ENCODE assay signal across 13 cellular contexts in genomic region chr3:116579843-116580242, GRCh38.
DNase-seq lines count a peak whose midpoint lies in the region; ATAC-seq, FAIRE-seq and TF ChIP-seq lines count a peak whose summit lies in the region.
"Had no signal": no experiment of that assay in that cellular context is flagged by ENCODE, and none has a peak within 500 bp of the region (broad histone marks: within the 10 kb centered on the region; RNA-seq: fewer than 3 reads in every experiment).

No MANE protein-coding gene starts in this region.

- BruUV-seq in PC-3 (replicated peaks; lab: Mats Ljungman, UMichigan) = no TSS peak

- WGBS in H1 (ENCODE audit: extremely low coverage in 1 of 2, insufficient coverage in 1 of 2, insufficient read length in 1 of 2, insufficient replicate concordance in 2 of 2, low coverage in 1 of 2, low lambda C conversion rate in 2 of 2, missing lambda C conversion rate in 1 of 2), 2 experiments = 66% methylated on average over 6 of the region's 6 CpGs; no CpG with 5 or more reads in 1 of the 2 experiments

- intact Hi-C loops in PC-3 (cut with micrococcal nuclease) = no loop called here

- H2BK15ac ChIP-seq in H1 (ENCODE audit: low read length) = no peak overlapping the region

- no peaks in the 10 kb centered on the region for H3K36me3 Mint-ChIP-seq in progenitor cell of endocrine pancreas (ENCODE audit: insufficient read depth)
- H3K36me3 Mint-ChIP-seq: type B pancreatic cell had no signal

- H4K20me1 ChIP-seq in H1 (replicated peaks in 1 of 2; ENCODE audit: control insufficient read depth in 1 of 2, insufficient read depth in 2 of 2, low read length in 2 of 2) (no peaks in the 10 kb centered on the region), PC-3 (ENCODE audit: low read length) (no peaks in the 10 kb centered on the region)

- no peaks in the 10 kb centered on the region for H3K79me1 ChIP-seq in H1 (ENCODE audit: low read depth, low read length)

- CTCF ChIA-PET in H1 (lab: Charles Lee; ENCODE audit: partially characterized antibody) = interaction anchor here (1.0 kb wide), 1 partner anchor 18 kb away, joined by 3 read pairs; no protein-coding TSS in a partner anchor
- CTCF ChIA-PET in PC-3 (lab: Charles Lee) = no interaction called here

- H4K5ac ChIP-seq in H1 (ENCODE audit: insufficient read length, low read depth, low read length) = no peak overlapping the region

- H3K79me2 ChIP-seq in H1 (ENCODE audit: control insufficient read depth in 1 of 2, insufficient read depth in 2 of 2, low read length in 2 of 2) (no peaks in the 10 kb centered on the region), PC-3 (ENCODE audit: low read length) (no peaks in the 10 kb centered on the region)

- H3K4ac ChIP-seq in H1 (replicated peaks; ENCODE audit: insufficient read length, low read depth, low read length) = no peak overlapping the region

- no peak overlapping the region for H2BK5ac ChIP-seq in H1 (ENCODE audit: low read depth, low read length)

- H2BK20ac ChIP-seq in H1 (ENCODE audit: low read length) = no peak overlapping the region

- no peak overlapping the region for H3K18ac ChIP-seq in H1 (ENCODE audit: extremely low read depth, low read length)

- POLR2A ChIA-PET in H1 (lab: Charles Lee; ENCODE audit: partially characterized antibody) = no interaction called here
- POLR2A ChIA-PET in PC-3 (lab: Charles Lee; ENCODE audit: unreplicated experiment) = no interaction called here

- H3K27me3 Mint-ChIP-seq in progenitor cell of endocrine pancreas = no peaks in the 10 kb centered on the region
- H3K27me3 Mint-ChIP-seq: type B pancreatic cell had no signal

- H3K4me2 ChIP-seq in H1 (ENCODE audit: insufficient read depth in 1 of 2, low read depth in 2 of 2, low read length in 2 of 2) (no peak overlapping the region), PC-3 (ENCODE audit: low read length) (no peak overlapping the region)

- H3K27me3 ChIP-seq in H1 (replicated peaks in 1 of 4; ENCODE audit: control insufficient read depth in 3 of 4, extremely low read depth in 1 of 4, insufficient read depth in 3 of 4, low read length in 3 of 4) = no peaks in the 10 kb centered on the region
- H3K27me3 ChIP-seq in PC-3 (ENCODE audit: low read length) = no peaks in the 10 kb centered on the region

- H3K9me3 ChIP-seq in H1 (ENCODE audit: insufficient read depth in 2 of 2, low read depth in 1 of 2, low read length in 1 of 2) (no peaks in the 10 kb centered on the region), PC-3 (ENCODE audit: low read length) (no peaks in the 10 kb centered on the region)

- no peaks in the 10 kb centered on the region for H3K23me2 ChIP-seq in H1 (ENCODE audit: low read depth, low read length)

- no peak overlapping the region for H4K8ac ChIP-seq in H1 (ENCODE audit: extremely low read depth, insufficient read depth, low read length)

- H2AFZ ChIP-seq in H1 (ENCODE audit: low read length) (no peak overlapping the region), PC-3 (ENCODE audit: low read length) (no peak overlapping the region)

- H4K91ac ChIP-seq in H1 (replicated peaks; ENCODE audit: insufficient read length, low read length) = no peak overlapping the region

- no peak overlapping the region for H3K27ac ChIP-seq in H1 (ENCODE audit: low read depth, low read length)
- H3K27ac ChIP-seq in PC-3 (ENCODE audit: low read length) = no peak overlapping the region

- no peak overlapping the region for H3K27ac Mint-ChIP-seq in progenitor cell of endocrine pancreas
- H3K27ac Mint-ChIP-seq: nephron, type B pancreatic cell had no signal

- no peak overlapping the region for H2BK120ac ChIP-seq in H1 (replicated peaks; ENCODE audit: low read depth, low read length)

- H3K9ac ChIP-seq in H1 (replicated peaks in 1 of 4; ENCODE audit: extremely low read depth in 1 of 4, low read depth in 3 of 4, low read length in 3 of 4) (no peak overlapping the region), PC-3 (ENCODE audit: low read length) (no peak overlapping the region)

- H3K4me1 Mint-ChIP-seq in progenitor cell of endocrine pancreas (ENCODE audit: low read depth) = peaks cover 2% of the 10 kb centered on the region
- H3K4me1 Mint-ChIP-seq: nephron had no signal

- TF ChIP-seq RAD21 in H1 (IDR thresholded peaks at IDR 0.05 in 1 of 2, conservative IDR thresholded peaks at IDR 0.05 in 1 of 2; ENCODE audit: low read depth in 2 of 2, low read length in 2 of 2) = no peak

- H3K14ac ChIP-seq in H1 (ENCODE audit: insufficient read length) = no peak overlapping the region

- no peak overlapping the region for H2AK5ac ChIP-seq in H1 (ENCODE audit: low read depth, low read length)

- TF ChIP-seq EP300 in H1 (IDR thresholded peaks at IDR 0.05; ENCODE audit: borderline replicate concordance in 1 of 2, low read depth in 2 of 2, low read length in 2 of 2) = no peak

- H3K56ac ChIP-seq in H1 (replicated peaks; ENCODE audit: insufficient read length, low read depth, low read length) = no peak overlapping the region

- H3F3A ChIP-seq in PC-3 (ENCODE audit: low read length, unreplicated experiment) = no peaks in the 10 kb centered on the region

- peak; percentile 81 for FAIRE-seq in H1 (lab: Jason Lieb, UNC)

- H3K4me3 Mint-ChIP-seq in progenitor cell of endocrine pancreas (ENCODE audit: low read depth) = no peak overlapping the region
- H3K4me3 Mint-ChIP-seq: nephron, type B pancreatic cell had no signal

- H3K9me2 ChIP-seq in PC-3 (replicated peaks; ENCODE audit: low read length) = no peaks in the 10 kb centered on the region

- H3K36me3 ChIP-seq in H1 (ENCODE audit: control insufficient read depth in 2 of 4, insufficient read depth in 4 of 4, low read length in 3 of 4) (no peaks in the 10 kb centered on the region), PC-3 (ENCODE audit: low read depth, low read length) (no peaks in the 10 kb centered on the region)

- H3K9me3 Mint-ChIP-seq in progenitor cell of endocrine pancreas (ENCODE audit: low read depth) = no peaks in the 10 kb centered on the region
- H3K9me3 Mint-ChIP-seq: type B pancreatic cell had no signal

- no peak overlapping the region for H2BK12ac ChIP-seq in H1 (ENCODE audit: low read depth, low read length)

- no peak for TF ChIP-seq CTCF in H1 (IDR thresholded peaks at IDR 0.05; ENCODE audit: control extremely low read depth in 1 of 3, insufficient read depth in 1 of 3, low read depth in 1 of 3, low read length in 3 of 3)
- TF ChIP-seq CTCF in progenitor cell of endocrine pancreas (IDR thresholded peaks at IDR 0.05; ENCODE audit: unreplicated experiment) = no peak
- no peak for TF ChIP-seq CTCF in PC-3 (conservative IDR thresholded peaks at IDR 0.05; ENCODE audit: low read depth, low read length)

- no peaks in the 10 kb centered on the region for H3K4me1 ChIP-seq in H1 (replicated peaks in 1 of 4; ENCODE audit: control insufficient read depth in 3 of 4, insufficient read depth in 4 of 4, low read length in 3 of 4)
- H3K4me1 ChIP-seq in PC-3 (ENCODE audit: insufficient read depth, low read length) = no peaks in the 10 kb centered on the region

- DNase-seq in NCI-H748 (lab: John Stamatoyannopoulos, UW; ENCODE audit: unreplicated experiment) (peak; percentile 4), NCI-H748 treated with DMSO at 0.1 percent for 48 hours (lab: John Stamatoyannopoulos, UW) (no peak), RKO (ENCODE audit: low spot score) (peak; percentile 23), H1 (ENCODE audit: low read depth in 1 of 2, low spot score in 2 of 2) (peak in 1 of 2 experiments; percentile 48), progenitor cell of endocrine pancreas (ENCODE audit: low spot score, unreplicated experiment) (peak; percentile 11), PC-3 (no peak), UCSD-AML1 (lab: John Stamatoyannopoulos, UW; ENCODE audit: unreplicated experiment) (no peak)
- DNase-seq: activated T-cell treated with anti-CD3 and anti-CD28 coated beads, Interleukin-2, amount 50 U/mL, for 1 hour; central memory CD4-positive, alpha-beta T cell had no signal

- no peak overlapping the region for H3K23ac ChIP-seq in H1 (ENCODE audit: insufficient read length)

- ATAC-seq in PC-3 = no peak
- ATAC-seq in GM18502 (IDR thresholded peaks at IDR 0.05; ENCODE audit: poor library complexity, unreplicated experiment) = no peak
- ATAC-seq: Right ventricle myocardium inferior had no signal

- H3K4me3 ChIP-seq in H1 (ENCODE audit: extremely low read depth in 1 of 4, insufficient read depth in 2 of 4, low read depth in 3 of 4, low read length in 4 of 4) (no peak overlapping the region), PC-3 (ENCODE audit: low read length) (no peak overlapping the region)

- no peak for TF ChIP-seq POLR2A in H1 (IDR thresholded peaks at IDR 0.05; ENCODE audit: control extremely low read depth in 1 of 2, low read depth in 2 of 2, low read length in 2 of 2)

TF ChIP-seq in H1, 55 proteins besides CTCF, POLR2A, EP300 and RAD21 (continues in another document):
- TF ChIP-seq CHD1 (IDR thresholded peaks at IDR 0.05; ENCODE audit: low read depth, low read length) (no peak), EGR1 (IDR thresholded peaks at IDR 0.05; ENCODE audit: borderline replicate concordance, low read depth, low read length) (no peak), POLR2AphosphoS5 (IDR thresholded peaks at IDR 0.05; ENCODE audit: low read depth, low read length) (no peak), RBBP5 (IDR thresholded peaks at IDR 0.05; ENCODE audit: borderline replicate concordance, low read depth, low read length) (no peak), JUN (IDR thresholded peaks at IDR 0.05; ENCODE audit: low read depth, low read length) (no peak), TEAD4 (IDR thresholded peaks at IDR 0.05; ENCODE audit: low read depth, low read length) (0 out of 2 replicates have a peak, but pooled peaks have one; percentile 36), CBX5 (IDR thresholded peaks at IDR 0.05; ENCODE audit: low read depth, low read length) (no peak), SP2 (IDR thresholded peaks at IDR 0.05; ENCODE audit: low read length) (no peak), KDM4A (IDR thresholded peaks at IDR 0.05; ENCODE audit: low read depth, low read length, severe bottlenecking) (no peak), BRCA1 (IDR thresholded peaks at IDR 0.05; ENCODE audit: low read depth, low read length) (no peak), CREB1 (IDR thresholded peaks at IDR 0.05) (0 out of 2 replicates have a peak, but pooled peaks have one; percentile 29), SIN3A (conservative IDR thresholded peaks at IDR 0.05 in 1 of 2, IDR thresholded peaks at IDR 0.05 in 1 of 2; ENCODE audit: low read depth in 1 of 2, low read length in 2 of 2) (0 out of 4 replicates have a peak, but pooled peaks of 1 of the 2 experiments have one; percentile 60), SUZ12 (IDR thresholded peaks at IDR 0.05; ENCODE audit: low read length) (no peak), RXRA (IDR thresholded peaks at IDR 0.05; ENCODE audit: insufficient read depth, low read depth, low read length) (no peak), EZH2 (IDR thresholded peaks at IDR 0.05; ENCODE audit: low read depth, low read length, severe bottlenecking) (no peak), JUND (IDR thresholded peaks at IDR 0.05; ENCODE audit: low read length) (no peak), MAX (IDR thresholded peaks at IDR 0.05) (no peak)

Comparison
In these comparisons a context has a peak if more than half of its experiments do, and no peak if none do; other contexts are left out.
1. DNase-seq: peak in NCI-H748 (single experiment), RKO (single experiment) and progenitor cell of endocrine pancreas (single experiment); none in NCI-H748 treated with DMSO at 0.1 percent for 48 hours (single experiment), PC-3 (single experiment) and UCSD-AML1 (single experiment).